In genomic region chr17:82299452-82299851, GRCh38 we compare ENCODE assay signal across 11 cellular contexts. TPM values are rescaled to one million over a fixed set of nuclear protein-coding genes. Genes with fewer than 3 reads are reported as not detected.
A peak's percentile ranks its signal among the peaks of the same experiment; 100 is the strongest.
DNase-seq lines count a peak whose midpoint lies in the region; ATAC-seq and TF ChIP-seq lines count a peak whose summit lies in the region.
"Had no signal": no experiment of that assay in that cellular context is flagged by ENCODE, and none has a peak within 500 bp of the region (broad histone marks: within the 10 kb centered on the region; RNA-seq: fewer than 3 reads in every experiment).

No MANE protein-coding gene starts in this region.

- no peak overlapping the region for H3K4me3 Mint-ChIP-seq in GM23338
- peak overlapping the region; percentile 83 for H3K4me3 Mint-ChIP-seq in T-helper 17 cell
- H3K4me3 Mint-ChIP-seq in dendritic cell treated with granulocyte-macrophage colony-stimulating factor and Interleukin-4, amounts not matched to agents 40 ng/mL and 50 ng/mL, for 4 days: no peak overlapping the region

- H3K4me1 ChIP-seq in GM23338 (ENCODE audit: insufficient read depth): no peaks in the 10 kb centered on the region; the same call in 1 of the 2 replicates

- no peaks in the 10 kb centered on the region; the same call in 2 of the 3 replicates for H3K36me3 Mint-ChIP-seq in GM23338 (ENCODE audit: low read depth)
- H3K36me3 Mint-ChIP-seq in T-helper 17 cell (ENCODE audit: low read depth): no peaks in the 10 kb centered on the region
- H3K36me3 Mint-ChIP-seq in dendritic cell treated with granulocyte-macrophage colony-stimulating factor and Interleukin-4, amounts not matched to agents 40 ng/mL and 50 ng/mL, for 4 days (ENCODE audit: low read depth): no peaks in the 10 kb centered on the region

- no peak overlapping the region for H3K4me2 ChIP-seq in GM23338

- ATAC-seq in GM23338: peak; percentile 45
- no peak for ATAC-seq in T-helper 17 cell
- no peak for ATAC-seq in HG03196 (IDR thresholded peaks at IDR 0.05; ENCODE audit: unreplicated experiment)
- ATAC-seq: left ventricle myocardium superior had no signal

- POLR2A ChIA-PET in GM10248 (lab: Yijun Ruan, JAX): interaction anchor here (0.6 to 0.7 kb wide), 2 partner anchors 48 to 262 kb away, joined by 3 read pairs; partner anchors contain the start of gene DCXR

- H3K79me2 ChIP-seq in GM23338 (replicated peaks; ENCODE audit: insufficient read depth): no peaks in the 10 kb centered on the region

- DNase-seq in GM23338 (ENCODE audit: low spot score): peak; percentile 55
- no peak for DNase-seq in T-helper 17 cell
- DNase-seq in stimulated activated CD4-positive, alpha-beta T cell treated with anti-CD3 and anti-CD28 coated beads, Interleukin-1b, Interleukin-23, amount 100 ng/mL, for 48 hours: peak; percentile 79
- DNase-seq in DMS53 treated with DMSO at 0.1 percent for 48 hours (lab: John Stamatoyannopoulos, UW; ENCODE audit: unreplicated experiment): no peak
- no peak for DNase-seq in GM10248 (ENCODE audit: extremely low spot score)
- DNase-seq: foreskin melanocyte, left ventricle myocardium superior, NCI-H2081 had no signal

- peaks cover 2% of the 10 kb centered on the region for H3F3A ChIP-seq in GM23338 (replicated peaks; ENCODE audit: low read depth)

- H3K9me3 ChIP-seq in T-helper 17 cell (ENCODE audit: control insufficient read depth, low read length, poor library complexity, severe bottlenecking): no peaks in the 10 kb centered on the region

- peaks cover 4% of the 10 kb centered on the region; the same call in 1 of the 2 replicates for H3K27me3 ChIP-seq in GM23338 (ENCODE audit: insufficient read depth)

- CTCF ChIA-PET in GM10248 (lab: Yijun Ruan, JAX): interaction anchor here (1.0 to 6.8 kb wide), 9 partner anchors 9 to 262 kb away, joined by 3 to 59 read pairs (median 4); partner anchors contain the start of genes CSNK1D and DCXR

- H3K9me3 Mint-ChIP-seq in GM23338: no peaks in the 10 kb centered on the region
- H3K9me3 Mint-ChIP-seq in dendritic cell treated with granulocyte-macrophage colony-stimulating factor and Interleukin-4, amounts not matched to agents 40 ng/mL and 50 ng/mL, for 4 days: no peaks in the 10 kb centered on the region

- H3K9me2 ChIP-seq in GM23338 (ENCODE audit: insufficient read depth): no peaks in the 10 kb centered on the region

- peaks cover 14% of the 10 kb centered on the region for H3K27me3 Mint-ChIP-seq in GM23338 (ENCODE audit: insufficient read depth, low read depth, poor library complexity)
- H3K27me3 Mint-ChIP-seq in T-helper 17 cell: no peaks in the 10 kb centered on the region
- peaks cover 59% of the 10 kb centered on the region for H3K27me3 Mint-ChIP-seq in dendritic cell treated with granulocyte-macrophage colony-stimulating factor and Interleukin-4, amounts not matched to agents 40 ng/mL and 50 ng/mL, for 4 days

- peaks cover 20% of the 10 kb centered on the region for H3K4me1 Mint-ChIP-seq in GM23338
- peaks cover 59% of the 10 kb centered on the region for H3K4me1 Mint-ChIP-seq in T-helper 17 cell
- peaks cover 78% of the 10 kb centered on the region for H3K4me1 Mint-ChIP-seq in dendritic cell treated with granulocyte-macrophage colony-stimulating factor and Interleukin-4, amounts not matched to agents 40 ng/mL and 50 ng/mL, for 4 days (ENCODE audit: low read depth)

- no peak overlapping the region for H3K27ac ChIP-seq in GM23338 (ENCODE audit: low read depth)

- intact Hi-C loops in dendritic cell treated with granulocyte-macrophage colony-stimulating factor and Interleukin-4, amounts not matched to agents 40 ng/mL and 50 ng/mL, for 4 days (cut with micrococcal nuclease): loop anchor here (10.0 kb wide), 1 partner anchor 65 kb away; no protein-coding TSS in a partner anchor

- H3K27ac Mint-ChIP-seq in GM23338: no peak overlapping the region
- H3K27ac Mint-ChIP-seq in T-helper 17 cell: peak overlapping the region; percentile 100
- peak overlapping the region; percentile 96 for H3K27ac Mint-ChIP-seq in dendritic cell treated with granulocyte-macrophage colony-stimulating factor and Interleukin-4, amounts not matched to agents 40 ng/mL and 50 ng/mL, for 4 days

- TF ChIP-seq CTCF in GM23338 (conservative IDR thresholded peaks at IDR 0.05; ENCODE audit: low read depth in 2 of 2) (no peak), GM10248 (IDR thresholded peaks at IDR 0.05; ENCODE audit: control extremely low read depth, extremely low read depth, low read depth, missing control alignments) (no peak)

- no peaks in the 10 kb centered on the region for H3K36me3 ChIP-seq in GM23338 (ENCODE audit: insufficient read depth)

- H4K20me1 ChIP-seq in GM23338 (replicated peaks; ENCODE audit: insufficient read depth): no peaks in the 10 kb centered on the region

- no peak overlapping the region for H3K4me3 ChIP-seq in GM23338

- H2AFZ ChIP-seq in GM23338: no peak overlapping the region

TF ChIP-seq in GM23338, 12 proteins besides CTCF, POLR2A, EP300 and RAD21 (continues in another document):
- TF ChIP-seq ZNF462 (CRISPR knock-in tag; IDR thresholded peaks at IDR 0.05) (no peak), ZNF114 (CRISPR knock-in tag; IDR thresholded peaks at IDR 0.05) (no peak)

RNA-seq across cellular contexts. Expression of gene CD7, which starts 18.0 kb away (rescaled TPM):
- 0.42 and 0.58 TPM in 2 replicates for total RNA-seq in GM23338 (2014; rRNA removed; shearing (Covaris generic))
- 0.44 TPM in 1 of 2 replicates, not detected in the other for polyA plus RNA-seq in GM23338 (2016; fragmentation: Nextera tagmentation; extraction: Ambion mirVana)
- total RNA-seq in T-helper 17 cell: 100 to 1,000 TPM; 119 to 122 TPM
- total RNA-seq: HT1080 had no signal

RNA-seq across cellular contexts. Expression of gene CSNK1D, which starts 26.0 kb away (rescaled TPM):
- total RNA-seq in GM23338 (2014; rRNA removed; shearing (Covaris generic)): 48.4 and 66.4 TPM in 2 replicates
- polyA plus RNA-seq in GM23338 (2016; fragmentation: Nextera tagmentation; extraction: Ambion mirVana): 43.5 and 55.3 TPM in 2 replicates
- 100 to 1,000 TPM; 218 to 273 TPM for total RNA-seq in T-helper 17 cell

RNA-seq across cellular contexts. Expression of gene SECTM1, which starts 34.1 kb away (rescaled TPM):
- 0.16 and 1.3 TPM in 2 replicates for total RNA-seq in GM23338 (2014; rRNA removed; shearing (Covaris generic))
- polyA plus RNA-seq in GM23338 (2016; fragmentation: Nextera tagmentation; extraction: Ambion mirVana): 0.21 TPM in 1 of 2 replicates, not detected in the other
- 1 to 10 TPM; 4.4 to 6.0 TPM for total RNA-seq in T-helper 17 cell

RNA-seq across cellular contexts. Expression of gene TEX19, which starts 59.6 kb away (rescaled TPM):
- 0.66 and 1.1 TPM in 2 replicates for total RNA-seq in GM23338 (2014; rRNA removed; shearing (Covaris generic))
- 0.10 and 0.23 TPM in 2 replicates for polyA plus RNA-seq in GM23338 (2016; fragmentation: Nextera tagmentation; extraction: Ambion mirVana)
- not detected for total RNA-seq in T-helper 17 cell
- total RNA-seq: left ventricle myocardium superior had no signal

Comparison
In these comparisons a context has a peak if more than half of its experiments do, and no peak if none do; other contexts are left out.
1. DNase-seq: peak in GM23338 (single experiment) and stimulated activated CD4-positive, alpha-beta T cell treated with anti-CD3 and anti-CD28 coated beads, Interleukin-1b, Interleukin-23, amount 100 ng/mL, for 48 hours (single experiment); none in T-helper 17 cell (0 of 3), DMS53 treated with DMSO at 0.1 percent for 48 hours (single experiment) and GM10248 (single experiment).
2. RNA of gene CD7, which starts 18.0 kb away (total RNA-seq): 119 to 122 TPM in T-helper 17 cell; 0.42 to 0.58 TPM in GM23338; every median in the first group is over 10 times any median in the second.